ENCODE assay signal across 20 cellular contexts in the genomic region with DNA sequence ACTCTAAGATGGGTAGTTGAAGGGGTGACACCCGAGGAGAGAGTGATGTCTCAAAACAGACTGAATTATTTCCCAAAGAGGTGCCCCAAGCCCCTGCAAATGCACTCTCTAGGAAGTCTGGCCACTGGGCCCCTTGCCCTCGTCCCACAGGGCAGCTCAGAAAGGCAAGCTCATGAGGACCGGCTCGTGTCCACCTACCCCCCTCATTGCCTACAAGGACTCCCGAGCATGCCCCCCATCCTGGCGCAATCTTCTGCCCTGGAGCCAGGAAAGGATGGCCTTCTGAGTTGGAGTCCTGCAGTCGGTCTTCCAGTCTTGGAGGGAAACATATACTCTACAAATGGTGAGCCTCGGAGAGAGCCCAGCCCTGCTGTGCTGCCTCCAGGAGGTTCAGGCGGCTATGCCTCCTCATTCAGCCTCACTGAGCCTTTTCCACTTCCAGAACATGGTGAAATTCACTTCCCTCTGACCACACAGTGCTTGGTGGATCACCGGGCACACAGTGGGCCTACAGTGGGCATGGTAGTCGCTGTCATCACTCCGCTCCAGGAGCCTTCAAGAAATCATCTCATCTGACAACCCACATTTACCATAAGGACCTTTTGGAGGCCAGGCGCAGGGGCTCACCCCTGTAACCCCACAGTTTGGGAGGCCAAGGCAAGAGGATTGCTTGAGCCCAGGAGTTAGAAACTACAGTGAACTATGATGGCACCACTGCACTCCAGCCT. TPM values are rescaled to one million over a fixed set of nuclear protein-coding genes. Genes with fewer than 3 reads are reported as not detected.
"Had no signal": no experiment of that assay in that cellular context is flagged by ENCODE, and none has a peak within 500 bp of the region (broad histone marks: within the 10 kb centered on the region; RNA-seq: fewer than 3 reads in every experiment).

No MANE protein-coding gene starts in this region.

- H3K27ac Mint-ChIP-seq: activated naive CD8-positive, alpha-beta T cell treated with anti-CD3 and anti-CD28 coated beads for 36 hours; brain; dendritic cell treated with granulocyte-macrophage colony-stimulating factor and Interleukin-4, amounts not matched to agents 40 ng/mL and 50 ng/mL, for 4 days; nephron; stimulated activated effector memory CD8-positive, alpha-beta T cell treated with anti-CD3 and anti-CD28 coated beads, Interleukin-12 subunit alpha, Interleukin-12 subunit beta, amount 100 ng/mL, for 72 hours had no signal

- H3K36me3 Mint-ChIP-seq: activated naive CD8-positive, alpha-beta T cell treated with anti-CD3 and anti-CD28 coated beads for 36 hours; brain; stimulated activated effector memory CD8-positive, alpha-beta T cell treated with anti-CD3 and anti-CD28 coated beads, Interleukin-12 subunit alpha, Interleukin-12 subunit beta, amount 100 ng/mL, for 72 hours had no signal

- H3K4me1 ChIP-seq: foreskin keratinocyte, psoas muscle, right lobe of liver, uterus had no signal

- H3K4me3 ChIP-seq: psoas muscle, right lobe of liver, tibial artery, uterus had no signal

- H3K4me1 Mint-ChIP-seq: nephron; stimulated activated effector memory CD8-positive, alpha-beta T cell treated with anti-CD3 and anti-CD28 coated beads, Interleukin-12 subunit alpha, Interleukin-12 subunit beta, amount 100 ng/mL, for 72 hours had no signal

- H3K4me3 Mint-ChIP-seq: activated naive CD8-positive, alpha-beta T cell treated with anti-CD3 and anti-CD28 coated beads for 36 hours; brain; dendritic cell treated with granulocyte-macrophage colony-stimulating factor and Interleukin-4, amounts not matched to agents 40 ng/mL and 50 ng/mL, for 4 days; nephron; stimulated activated effector memory CD8-positive, alpha-beta T cell treated with anti-CD3 and anti-CD28 coated beads, Interleukin-12 subunit alpha, Interleukin-12 subunit beta, amount 100 ng/mL, for 72 hours had no signal

- H3K36me3 ChIP-seq: right lobe of liver, tibial artery, uterus had no signal

- DNase-seq: activated CD4-positive, alpha-beta T cell treated with anti-CD3 and anti-CD28 coated beads, Interleukin-2, amount 50 U/mL, for 48 hours; activated naive CD8-positive, alpha-beta T cell treated with anti-CD3 and anti-CD28 coated beads for 36 hours; effector memory CD4-positive, alpha-beta T cell; foreskin keratinocyte; glutamatergic neuron; hypothalamus; mesenchymal stem cell; occipital lobe; stimulated activated CD4-positive, alpha-beta T cell treated with anti-CD3 and anti-CD28 coated beads, Interleukin-12 subunit alpha, Interleukin-12 subunit beta, amount 100 ng/mL, for 4 hours had no signal

- H3K9me3 ChIP-seq: right lobe of liver had no signal

- ATAC-seq: foreskin keratinocyte; psoas muscle; right lobe of liver; stimulated activated effector memory CD8-positive, alpha-beta T cell treated with anti-CD3 and anti-CD28 coated beads, Interleukin-12 subunit alpha, Interleukin-12 subunit beta, amount 100 ng/mL, for 72 hours had no signal

- H3K27ac ChIP-seq: foreskin keratinocyte, psoas muscle, right lobe of liver, tibial artery, uterus had no signal

RNA-seq across cellular contexts. Expression of gene WNT3A, which starts 5.8 kb away (rescaled TPM):
- total RNA-seq: activated naive CD8-positive, alpha-beta T cell treated with anti-CD3 and anti-CD28 coated beads for 36 hours; kidney epithelial cell; liver; occipital lobe; psoas muscle; right lobe of liver; subcutaneous adipose tissue; uterus had no signal
- polyA plus RNA-seq: liver, psoas muscle had no signal

RNA-seq across cellular contexts. Expression of gene WNT9A, which starts 53.3 kb away (rescaled TPM):
- total RNA-seq: activated naive CD8-positive, alpha-beta T cell treated with anti-CD3 and anti-CD28 coated beads for 36 hours had no signal
